12 cellular contexts compared by ENCODE assay signal in the genomic region with DNA sequence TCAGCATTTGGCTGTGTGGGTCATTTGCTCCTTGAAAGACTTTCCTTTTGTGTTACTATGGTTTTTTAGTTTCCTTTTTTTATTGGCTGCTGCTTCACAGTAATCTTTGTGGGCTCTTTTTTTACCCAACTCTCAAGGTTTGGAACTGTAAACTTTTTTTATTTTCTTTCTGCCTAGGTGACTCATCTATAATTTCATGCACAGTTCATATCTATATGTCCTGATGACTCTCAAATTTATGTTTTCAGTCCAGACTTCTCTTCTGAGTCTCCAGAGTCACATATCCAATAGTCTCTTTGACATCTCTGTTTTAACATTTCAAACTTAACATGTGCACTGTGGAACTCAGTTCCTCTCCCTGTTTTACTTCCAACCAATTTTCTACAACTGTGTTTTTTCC.
"Had no signal": no experiment of that assay in that cellular context is flagged by ENCODE, and none has a peak within 500 bp of the region (broad histone marks: within the 10 kb centered on the region; RNA-seq: fewer than 3 reads in every experiment).

No MANE protein-coding gene starts in this region.

- H3K9me3 Mint-ChIP-seq: neural crest cell had no signal

- H3K4me1 Mint-ChIP-seq: neural crest cell had no signal

- H3K27me3 ChIP-seq: heart left ventricle, pancreas, testis had no signal

- DNase-seq: activated CD4-positive, alpha-beta T cell treated with anti-CD3 and anti-CD28 coated beads for 4 hours; activated naive CD4-positive, alpha-beta T cell treated with Interleukin-2 at 50 U/mL for 16 hours; heart left ventricle; pancreas; stimulated activated CD4-positive, alpha-beta T cell treated with anti-CD3 and anti-CD28 coated beads, Interleukin-12 subunit alpha, Interleukin-12 subunit beta, amount 100 ng/mL, for 4 hours; stimulated activated naive CD4-positive, alpha-beta T cell treated with Interleukin-2 at 50 U/mL for 16 hours; SW 1271; T-helper 9 cell; testis had no signal

- H3K27ac ChIP-seq: heart left ventricle, pancreas, testis, VCaP had no signal

- H3K9me3 ChIP-seq: heart left ventricle, pancreas, testis had no signal

- ATAC-seq: esophagus mucosa, heart left ventricle, pancreas had no signal

- H3K4me3 Mint-ChIP-seq: neural crest cell had no signal

- H3K4me3 ChIP-seq: heart left ventricle, pancreas, testis had no signal
